ENCODE assay signal across 9 cellular contexts in the genomic region with DNA sequence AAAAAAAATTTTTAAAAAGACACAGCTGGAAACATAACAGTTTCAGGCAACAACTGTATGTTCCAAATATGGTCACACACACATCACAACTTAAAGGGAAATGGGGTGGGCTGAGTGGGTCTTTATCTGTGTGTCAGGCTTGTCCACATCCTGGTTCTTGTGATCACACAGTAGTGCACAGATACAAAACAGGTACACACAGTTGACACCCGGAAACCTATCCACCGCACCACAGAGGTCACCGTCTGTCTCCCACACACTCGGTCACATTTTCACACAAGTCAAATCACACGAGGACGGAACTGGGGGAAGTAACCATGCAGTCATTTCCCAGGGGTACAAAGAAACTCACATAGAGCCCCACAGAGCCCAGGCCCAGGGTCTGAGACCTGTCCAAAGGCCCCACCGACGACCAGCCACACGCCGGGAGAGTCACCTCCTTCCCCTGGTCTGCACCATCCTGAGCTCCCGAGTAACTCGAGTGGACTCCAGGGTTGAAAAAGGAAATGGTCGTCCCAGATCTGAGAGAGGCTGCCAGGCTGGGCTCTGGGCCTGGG. TPM values are rescaled to one million over a fixed set of nuclear protein-coding genes. Genes with fewer than 3 reads are reported as not detected.
DNase-seq lines count a peak whose midpoint lies in the region; ATAC-seq and TF ChIP-seq lines count a peak whose summit lies in the region.
"Had no signal": no experiment of that assay in that cellular context is flagged by ENCODE, and none has a peak within 500 bp of the region (broad histone marks: within the 10 kb centered on the region; RNA-seq: fewer than 3 reads in every experiment).

No MANE protein-coding gene starts in this region.

- peaks cover 24% of the 10 kb centered on the region for H3K79me2 ChIP-seq in GM23338 (replicated peaks; ENCODE audit: insufficient read depth)

- H3K27ac ChIP-seq in GM23338 (ENCODE audit: low read depth) (no peak overlapping the region), cingulate gyrus (ENCODE audit: low read depth, low read length) (peak overlapping the region; percentile 4)
- H3K27ac ChIP-seq: thoracic aorta had no signal

- peaks cover 15% of the 10 kb centered on the region for H3K27me3 Mint-ChIP-seq in GM23338 (ENCODE audit: insufficient read depth, low read depth, poor library complexity)
- no peaks in the 10 kb centered on the region for H3K27me3 Mint-ChIP-seq in T-helper 17 cell

- H3K36me3 Mint-ChIP-seq in GM23338 (ENCODE audit: low read depth) (peaks cover 32% of the 10 kb centered on the region), T-helper 17 cell (ENCODE audit: low read depth) (peaks cover 4% of the 10 kb centered on the region)

- H3K9me2 ChIP-seq in GM23338 (ENCODE audit: insufficient read depth) = no peaks in the 10 kb centered on the region

- H3K27ac Mint-ChIP-seq in GM23338 = no peak overlapping the region
- peak overlapping the region; percentile 99 for H3K27ac Mint-ChIP-seq in T-helper 17 cell

- peaks cover 7% of the 10 kb centered on the region; the same call in 1 of the 2 replicates for H3K4me1 ChIP-seq in GM23338 (ENCODE audit: insufficient read depth)

- H3F3A ChIP-seq in GM23338 (replicated peaks; ENCODE audit: low read depth) = peaks cover 21% of the 10 kb centered on the region; the same call in 1 of the 2 replicates

- peak; percentile 82 for DNase-seq in GM10266 (ENCODE audit: extremely low spot score)
- no peak for DNase-seq in GM23338 (ENCODE audit: low spot score)
- peak; percentile 51 to 75 (median 56) for DNase-seq in T-helper 17 cell
- DNase-seq in stimulated activated CD8-positive, alpha-beta memory T cell treated with anti-CD3 and anti-CD28 coated beads, Interleukin-2, amount 100 ng/mL, for 1 hour (ENCODE audit: low read depth in 2 of 2) = peak; percentile 53 to 56
- DNase-seq in mesenteric fat pad (ENCODE audit: low spot score) = no peak
- no peak for DNase-seq in NCI-H446 (lab: John Stamatoyannopoulos, UW)

- no peak overlapping the region for H3K4me3 ChIP-seq in GM23338
- H3K4me3 ChIP-seq: thoracic aorta had no signal

- peaks cover 25% of the 10 kb centered on the region for H3K36me3 ChIP-seq in GM23338 (ENCODE audit: insufficient read depth)

- no peaks in the 10 kb centered on the region for H3K9me3 Mint-ChIP-seq in GM23338

- peaks cover 7% of the 10 kb centered on the region for H3K4me1 Mint-ChIP-seq in GM23338
- H3K4me1 Mint-ChIP-seq in T-helper 17 cell = peaks cover 47% of the 10 kb centered on the region

- H2AFZ ChIP-seq in GM23338 = peak overlapping the region; percentile 77; the same call in 1 of the 2 replicates

- TF ChIP-seq CTCF in GM10266 (IDR thresholded peaks at IDR 0.05; ENCODE audit: control insufficient read depth, insufficient read depth, low read depth, missing control alignments) = no peak
- no peak for TF ChIP-seq CTCF in GM23338 (conservative IDR thresholded peaks at IDR 0.05; ENCODE audit: low read depth in 2 of 2)

- no peaks in the 10 kb centered on the region for H3K27me3 ChIP-seq in GM23338 (ENCODE audit: insufficient read depth)

- H3K4me2 ChIP-seq in GM23338 = no peak overlapping the region

- H4K20me1 ChIP-seq in GM23338 (replicated peaks; ENCODE audit: insufficient read depth) = 0 out of 2 replicates have a peak, but pooled peaks cover 7% of the 10 kb centered on the region

- ATAC-seq in GM23338 (no peak), T-helper 17 cell (peak; percentile 79), HG03039 (IDR thresholded peaks at IDR 0.05; ENCODE audit: unreplicated experiment) (no peak)

- H3K9me3 ChIP-seq in T-helper 17 cell (ENCODE audit: control insufficient read depth, low read length, poor library complexity, severe bottlenecking) = no peaks in the 10 kb centered on the region
- H3K9me3 ChIP-seq: thoracic aorta had no signal

- H3K4me3 Mint-ChIP-seq in GM23338 = peak overlapping the region; percentile 1; the same call in 1 of the 3 replicates
- peak overlapping the region; percentile 88 for H3K4me3 Mint-ChIP-seq in T-helper 17 cell

TF ChIP-seq in GM23338, 12 proteins besides CTCF, POLR2A, EP300 and RAD21 (continues in another document):
- no peak for TF ChIP-seq EZH2phosphoT487 (IDR thresholded peaks at IDR 0.05; ENCODE audit: unreplicated experiment)
- TF ChIP-seq, protein P1, sequence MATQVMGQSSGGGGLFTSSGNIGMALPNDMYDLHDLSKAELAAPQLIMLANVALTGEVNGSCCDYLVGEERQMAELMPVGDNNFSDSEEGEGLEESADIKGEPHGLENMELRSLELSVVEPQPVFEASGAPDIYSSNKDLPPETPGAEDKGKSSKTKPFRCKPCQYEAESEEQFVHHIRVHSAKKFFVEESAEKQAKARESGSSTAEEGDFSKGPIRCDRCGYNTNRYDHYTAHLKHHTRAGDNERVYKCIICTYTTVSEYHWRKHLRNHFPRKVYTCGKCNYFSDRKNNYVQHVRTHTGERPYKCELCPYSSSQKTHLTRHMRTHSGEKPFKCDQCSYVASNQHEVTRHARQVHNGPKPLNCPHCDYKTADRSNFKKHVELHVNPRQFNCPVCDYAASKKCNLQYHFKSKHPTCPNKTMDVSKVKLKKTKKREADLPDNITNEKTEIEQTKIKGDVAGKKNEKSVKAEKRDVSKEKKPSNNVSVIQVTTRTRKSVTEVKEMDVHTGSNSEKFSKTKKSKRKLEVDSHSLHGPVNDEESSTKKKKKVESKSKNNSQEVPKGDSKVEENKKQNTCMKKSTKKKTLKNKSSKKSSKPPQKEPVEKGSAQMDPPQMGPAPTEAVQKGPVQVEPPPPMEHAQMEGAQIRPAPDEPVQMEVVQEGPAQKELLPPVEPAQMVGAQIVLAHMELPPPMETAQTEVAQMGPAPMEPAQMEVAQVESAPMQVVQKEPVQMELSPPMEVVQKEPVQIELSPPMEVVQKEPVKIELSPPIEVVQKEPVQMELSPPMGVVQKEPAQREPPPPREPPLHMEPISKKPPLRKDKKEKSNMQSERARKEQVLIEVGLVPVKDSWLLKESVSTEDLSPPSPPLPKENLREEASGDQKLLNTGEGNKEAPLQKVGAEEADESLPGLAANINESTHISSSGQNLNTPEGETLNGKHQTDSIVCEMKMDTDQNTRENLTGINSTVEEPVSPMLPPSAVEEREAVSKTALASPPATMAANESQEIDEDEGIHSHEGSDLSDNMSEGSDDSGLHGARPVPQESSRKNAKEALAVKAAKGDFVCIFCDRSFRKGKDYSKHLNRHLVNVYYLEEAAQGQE (IDR thresholded peaks at IDR 0.05; ENCODE audit: unreplicated experiment) = no peak
- TF ChIP-seq, protein P2, sequence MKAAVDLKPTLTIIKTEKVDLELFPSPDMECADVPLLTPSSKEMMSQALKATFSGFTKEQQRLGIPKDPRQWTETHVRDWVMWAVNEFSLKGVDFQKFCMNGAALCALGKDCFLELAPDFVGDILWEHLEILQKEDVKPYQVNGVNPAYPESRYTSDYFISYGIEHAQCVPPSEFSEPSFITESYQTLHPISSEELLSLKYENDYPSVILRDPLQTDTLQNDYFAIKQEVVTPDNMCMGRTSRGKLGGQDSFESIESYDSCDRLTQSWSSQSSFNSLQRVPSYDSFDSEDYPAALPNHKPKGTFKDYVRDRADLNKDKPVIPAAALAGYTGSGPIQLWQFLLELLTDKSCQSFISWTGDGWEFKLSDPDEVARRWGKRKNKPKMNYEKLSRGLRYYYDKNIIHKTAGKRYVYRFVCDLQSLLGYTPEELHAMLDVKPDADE (IDR thresholded peaks at IDR 0.05) = no peak
- TF ChIP-seq POLR2AphosphoS5 (IDR thresholded peaks at IDR 0.05; ENCODE audit: low read depth) = no peak
- TF ChIP-seq CREB1 (CRISPR knock-in tag; IDR thresholded peaks at IDR 0.05; ENCODE audit: low read depth) = no peak
- no peak for TF ChIP-seq JUNB (IDR thresholded peaks at IDR 0.05; ENCODE audit: unreplicated experiment)
- no peak for TF ChIP-seq STAT1 (IDR thresholded peaks at IDR 0.05; ENCODE audit: unreplicated experiment)
- no peak for TF ChIP-seq NANOG (IDR thresholded peaks at IDR 0.05; ENCODE audit: borderline replicate concordance)
- no peak for TF ChIP-seq ZNF331 (CRISPR knock-in tag; IDR thresholded peaks at IDR 0.05; ENCODE audit: low read depth)
- no peak for TF ChIP-seq EZH2 (IDR thresholded peaks at IDR 0.05; ENCODE audit: low read depth, unreplicated experiment)

RNA-seq across cellular contexts. Expression of a gene that starts 1.4 kb away (rescaled TPM):
- 56.5 and 71.8 TPM in 2 replicates for total RNA-seq in GM23338 (2014; rRNA removed; shearing (Covaris generic))
- polyA plus RNA-seq in GM23338 (2016; fragmentation: Nextera tagmentation; extraction: Ambion mirVana) = 76.9 and 81.9 TPM in 2 replicates
- 10 to 100 TPM; 79.8 to 87.8 TPM for total RNA-seq in T-helper 17 cell
- 52.1 TPM for total RNA-seq in mesenteric fat pad

RNA-seq across cellular contexts. Expression of a gene that starts 2.3 kb away (rescaled TPM):
- total RNA-seq in GM23338 (2014; rRNA removed; shearing (Covaris generic)) = not detected in 2 replicates
- 0.17 TPM in 1 of 2 replicates, not detected in the other for polyA plus RNA-seq in GM23338 (2016; fragmentation: Nextera tagmentation; extraction: Ambion mirVana)
- total RNA-seq in T-helper 17 cell (1 to 10 TPM in 1 of 2 donors, under 1 TPM in 1; 0.86 to 2.2 TPM), mesenteric fat pad (0.42 TPM)
- total RNA-seq: thoracic aorta had no signal

RNA-seq across cellular contexts. Expression of a gene that starts 6.8 kb away (rescaled TPM):
- total RNA-seq in GM23338 (2014; rRNA removed; shearing (Covaris generic)) = 1.2 and 4.0 TPM in 2 replicates
- polyA plus RNA-seq in GM23338 (2016; fragmentation: Nextera tagmentation; extraction: Ambion mirVana) = 3.4 and 4.3 TPM in 2 replicates
- total RNA-seq in T-helper 17 cell = 10 to 100 TPM; 46.6 to 50.8 TPM
- total RNA-seq in mesenteric fat pad = 17.7 TPM

RNA-seq across cellular contexts. Expression of a gene that starts 15.0 kb away (rescaled TPM):
- 299 and 328 TPM in 2 replicates for total RNA-seq in GM23338 (2014; rRNA removed; shearing (Covaris generic))
- 238 and 244 TPM in 2 replicates for polyA plus RNA-seq in GM23338 (2016; fragmentation: Nextera tagmentation; extraction: Ambion mirVana)
- total RNA-seq in T-helper 17 cell (100 to 1,000 TPM; 312 to 322 TPM), mesenteric fat pad (189 TPM)

RNA-seq across cellular contexts. Expression of a gene that starts 18.6 kb away (rescaled TPM):
- total RNA-seq in GM23338 (2014; rRNA removed; shearing (Covaris generic)) = 21.9 and 31.7 TPM in 2 replicates
- polyA plus RNA-seq in GM23338 (2016; fragmentation: Nextera tagmentation; extraction: Ambion mirVana) = 32.1 and 33.6 TPM in 2 replicates
- total RNA-seq in T-helper 17 cell (10 to 100 TPM; 65.2 to 68.0 TPM), mesenteric fat pad (29.3 TPM)

Comparison
In these comparisons a context has a peak if more than half of its experiments do, and no peak if none do; other contexts are left out.
1. DNase-seq: peak in GM10266 (single experiment), T-helper 17 cell (3 of 3) and stimulated activated CD8-positive, alpha-beta memory T cell treated with anti-CD3 and anti-CD28 coated beads, Interleukin-2, amount 100 ng/mL, for 1 hour (2 of 2); none in GM23338 (single experiment), mesenteric fat pad (single experiment) and NCI-H446 (0 of 2).